In the genomic region with DNA sequence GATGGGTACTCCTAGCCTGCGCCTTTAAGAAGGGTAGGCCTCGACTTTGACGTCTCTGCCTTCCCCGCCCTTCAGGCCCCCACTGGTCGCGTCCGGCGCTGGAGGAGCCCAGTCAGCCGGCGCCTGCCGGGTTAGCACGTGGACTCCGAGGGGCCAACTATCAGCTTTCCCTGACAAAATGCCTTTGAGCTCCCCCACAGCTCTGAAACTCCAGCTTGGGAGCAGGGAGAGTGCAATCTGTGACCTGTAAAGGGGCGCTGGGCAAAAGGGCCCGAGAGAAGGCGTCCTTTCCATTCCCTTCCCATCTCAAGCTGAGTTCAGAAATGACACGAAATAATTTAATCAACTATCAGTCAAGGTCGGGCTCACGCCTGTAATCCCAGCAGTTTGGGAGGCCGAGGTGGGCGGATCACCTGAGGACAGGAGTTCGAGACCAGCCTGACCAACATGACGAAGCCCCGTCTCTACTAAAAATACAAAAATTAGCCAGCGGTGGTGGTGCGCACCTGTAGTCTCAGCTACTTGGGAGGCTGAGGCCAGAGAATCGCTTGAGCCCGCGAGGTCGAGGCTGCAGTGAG, we compare ENCODE assay signal across 8 cellular contexts.
DNase-seq lines count a peak whose midpoint lies in the region; ATAC-seq and TF ChIP-seq lines count a peak whose summit lies in the region.

No MANE protein-coding gene starts in this region.

- DNase-seq in NCI-H446 treated with DMSO at 0.1 percent for 48 hours (lab: John Stamatoyannopoulos, UW) (peak; percentile 89), kidney tubule cell (ENCODE audit: low spot score) (peak; percentile 97)
- peak; percentile 94 for DNase-seq in central memory CD4-positive, alpha-beta T cell
- peak; percentile 63 to 89 (median 84) for DNase-seq in stimulated activated CD4-positive, alpha-beta T cell treated with anti-CD3 and anti-CD28 coated beads, Interleukin-1b, Interleukin-23, amount 100 ng/mL, for 24 hours (ENCODE audit: low read depth in 4 of 4, low spot score in 1 of 4)

- no peak for TF ChIP-seq CTCF in 22Rv1 (IDR thresholded peaks at IDR 0.05)

- peak overlapping the region; percentile 98 for H3K27ac ChIP-seq in 22Rv1

- ATAC-seq in GM18520 (IDR thresholded peaks at IDR 0.05; ENCODE audit: unreplicated experiment) (peak; percentile 39), HG03280 (IDR thresholded peaks at IDR 0.05; ENCODE audit: unreplicated experiment) (peak; percentile 48)
- ATAC-seq in activated CD4-positive, CD25-positive, alpha-beta regulatory T cell treated with anti-CD3 and anti-CD28 coated beads, Interleukin-2, amount 50 U/mL, for 24 hours, result peak; percentile 82 to 83

Comparison
In these comparisons a context has a peak if more than half of its experiments do, and no peak if none do; other contexts are left out.
1. Peak in every context shown above with its lines: DNase-seq, ATAC-seq and H3K27ac ChIP-seq.